14 cellular contexts compared by ENCODE assay signal in the genomic region with DNA sequence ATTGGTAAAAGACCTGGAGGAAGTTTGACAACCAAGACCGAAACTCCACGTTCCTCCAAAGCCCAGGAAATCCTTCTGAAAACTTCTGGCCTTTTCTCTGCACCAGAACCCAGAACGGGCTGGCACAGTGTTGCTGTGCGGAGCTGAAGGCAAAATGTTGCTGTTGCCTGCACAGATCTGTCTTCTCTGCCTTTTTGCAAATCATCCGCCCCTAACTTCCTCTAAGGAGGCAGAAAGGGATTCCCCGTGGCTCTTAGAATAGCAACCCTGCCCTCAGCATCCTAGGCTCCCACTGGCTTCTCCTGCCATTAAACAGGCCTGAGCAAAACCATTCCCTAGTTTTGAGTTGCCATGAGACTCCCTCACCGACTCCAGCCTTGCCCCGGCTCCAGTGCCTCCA. TPM values are rescaled to one million over a fixed set of nuclear protein-coding genes. Genes with fewer than 3 reads are reported as not detected.
DNase-seq lines count a peak whose midpoint lies in the region; ATAC-seq and TF ChIP-seq lines count a peak whose summit lies in the region.
"Had no signal": no experiment of that assay in that cellular context is flagged by ENCODE, and none has a peak within 500 bp of the region (broad histone marks: within the 10 kb centered on the region; RNA-seq: fewer than 3 reads in every experiment).

No MANE protein-coding gene starts in this region.

- WGBS in transverse colon (ENCODE audit: low coverage in 1 of 2), 2 donors, result 77% methylated on average over 8 of the region's 8 CpGs; no CpG with 5 or more reads in 1 of the 2 donors

- no peak for DNase-seq in activated naive CD4-positive, alpha-beta T cell treated with anti-CD3 and anti-CD28 coated beads, Interleukin-2, amount 50 U/mL, for 16 hours
- DNase-seq in activated naive CD8-positive, alpha-beta T cell treated with anti-CD3 and anti-CD28 coated beads for 36 hours, result no peak
- DNase-seq in stimulated activated naive CD8-positive, alpha-beta T cell treated with anti-CD3 and anti-CD28 coated beads, Interleukin-15, amount 100 ng/mL, for 72 hours, result no peak
- no peak for DNase-seq in NCI-H2196 treated with DMSO at 0.1 percent for 48 hours (lab: John Stamatoyannopoulos, UW; ENCODE audit: unreplicated experiment)
- DNase-seq in transverse colon, result no peak
- DNase-seq: DMS53; effector CD4-positive, alpha-beta T cell; NCI-H2081; trophoblast cell had no signal

- peak overlapping the region; percentile 86 for H3K27ac Mint-ChIP-seq in activated naive CD4-positive, alpha-beta T cell treated with anti-CD3 and anti-CD28 coated beads, Interleukin-2, amount 50 U/mL, for 24 hours
- peak overlapping the region; percentile 75 for H3K27ac Mint-ChIP-seq in activated naive CD8-positive, alpha-beta T cell treated with anti-CD3 and anti-CD28 coated beads for 36 hours
- H3K27ac Mint-ChIP-seq in stimulated activated naive CD8-positive, alpha-beta T cell treated with anti-CD3 and anti-CD28 coated beads, Interleukin-15, amount 100 ng/mL, for 72 hours, result peak overlapping the region; percentile 42 to 96
- H3K27ac Mint-ChIP-seq: GM23338 had no signal

- TF ChIP-seq POLR2A in transverse colon (IDR thresholded peaks at IDR 0.05), result no peak

- no peaks in the 10 kb centered on the region for H3K36me3 ChIP-seq in transverse colon
- H3K36me3 ChIP-seq: SJSA1 had no signal

- H3K36me3 Mint-ChIP-seq in activated naive CD4-positive, alpha-beta T cell treated with anti-CD3 and anti-CD28 coated beads, Interleukin-2, amount 50 U/mL, for 24 hours, result peaks cover 24% of the 10 kb centered on the region
- H3K36me3 Mint-ChIP-seq in activated naive CD8-positive, alpha-beta T cell treated with anti-CD3 and anti-CD28 coated beads for 36 hours, result peaks cover 50% of the 10 kb centered on the region

- in situ Hi-C loops in transverse colon (cut with MboI; ENCODE audit: low pct_ligation_motif_present in 1 of 4, low pct_unique_long_range_greater_than_20kb in 1 of 4, low sequenced_read_pairs in 3 of 4), result loop anchor here in 1 of 4 donors (25.0 kb wide), 1 partner anchor 193 kb away; no protein-coding TSS in a partner anchor

- no peak overlapping the region for H3K27ac ChIP-seq in transverse colon
- H3K27ac ChIP-seq: SJSA1 had no signal

- H3K4me3 Mint-ChIP-seq in activated naive CD4-positive, alpha-beta T cell treated with anti-CD3 and anti-CD28 coated beads, Interleukin-2, amount 50 U/mL, for 24 hours, result no peak overlapping the region
- no peak overlapping the region for H3K4me3 Mint-ChIP-seq in activated naive CD8-positive, alpha-beta T cell treated with anti-CD3 and anti-CD28 coated beads for 36 hours
- peak overlapping the region in 1 of 2 donors; percentile 38 for H3K4me3 Mint-ChIP-seq in stimulated activated naive CD8-positive, alpha-beta T cell treated with anti-CD3 and anti-CD28 coated beads, Interleukin-15, amount 100 ng/mL, for 72 hours
- H3K4me3 Mint-ChIP-seq: GM23338 had no signal

- no peaks in the 10 kb centered on the region for H3K4me1 ChIP-seq in transverse colon
- H3K4me1 ChIP-seq: SJSA1 had no signal

- peaks cover 5% of the 10 kb centered on the region for H3K27me3 ChIP-seq in transverse colon

- intact Hi-C loops in transverse colon (cut with DNase I; ENCODE audit: low total_unique reads), result no loop called here

- H3K27me3 Mint-ChIP-seq in activated naive CD4-positive, alpha-beta T cell treated with anti-CD3 and anti-CD28 coated beads, Interleukin-2, amount 50 U/mL, for 24 hours, result no peaks in the 10 kb centered on the region
- H3K27me3 Mint-ChIP-seq in activated naive CD8-positive, alpha-beta T cell treated with anti-CD3 and anti-CD28 coated beads for 36 hours, result no peaks in the 10 kb centered on the region
- no peaks in the 10 kb centered on the region for H3K27me3 Mint-ChIP-seq in stimulated activated naive CD8-positive, alpha-beta T cell treated with anti-CD3 and anti-CD28 coated beads, Interleukin-15, amount 100 ng/mL, for 72 hours

- no peaks in the 10 kb centered on the region for H3K9me3 Mint-ChIP-seq in activated naive CD4-positive, alpha-beta T cell treated with anti-CD3 and anti-CD28 coated beads, Interleukin-2, amount 50 U/mL, for 24 hours
- H3K9me3 Mint-ChIP-seq in activated naive CD8-positive, alpha-beta T cell treated with anti-CD3 and anti-CD28 coated beads for 36 hours, result no peaks in the 10 kb centered on the region
- H3K9me3 Mint-ChIP-seq in stimulated activated naive CD8-positive, alpha-beta T cell treated with anti-CD3 and anti-CD28 coated beads, Interleukin-15, amount 100 ng/mL, for 72 hours, result no peaks in the 10 kb centered on the region
- H3K9me3 Mint-ChIP-seq: GM23338 had no signal

- peaks cover 87% of the 10 kb centered on the region for H3K4me1 Mint-ChIP-seq in activated naive CD4-positive, alpha-beta T cell treated with anti-CD3 and anti-CD28 coated beads, Interleukin-2, amount 50 U/mL, for 24 hours
- peaks cover 90% of the 10 kb centered on the region for H3K4me1 Mint-ChIP-seq in activated naive CD8-positive, alpha-beta T cell treated with anti-CD3 and anti-CD28 coated beads for 36 hours
- peaks cover 98% of the 10 kb centered on the region for H3K4me1 Mint-ChIP-seq in stimulated activated naive CD8-positive, alpha-beta T cell treated with anti-CD3 and anti-CD28 coated beads, Interleukin-15, amount 100 ng/mL, for 72 hours
- H3K4me1 Mint-ChIP-seq: GM23338 had no signal

- TF ChIP-seq EP300 in transverse colon (IDR thresholded peaks at IDR 0.05; ENCODE audit: low read depth), result no peak

- no peak overlapping the region for H3K4me3 ChIP-seq in transverse colon
- H3K4me3 ChIP-seq: GM23338, SJSA1 had no signal

- no peak for TF ChIP-seq CTCF in transverse colon (IDR thresholded peaks at IDR 0.05)

- H3K9me3 ChIP-seq in transverse colon, result no peaks in the 10 kb centered on the region
- H3K9me3 ChIP-seq: SJSA1 had no signal

- ATAC-seq in HG02798 (IDR thresholded peaks at IDR 0.05; ENCODE audit: poor library complexity, unreplicated experiment) (peak; percentile 31), HG03280 (IDR thresholded peaks at IDR 0.05; ENCODE audit: unreplicated experiment) (no peak)
- no peak for ATAC-seq in stimulated activated naive CD8-positive, alpha-beta T cell treated with anti-CD3 and anti-CD28 coated beads, Interleukin-15, amount 100 ng/mL, for 72 hours
- ATAC-seq: GM23338 had no signal

RNA-seq across cellular contexts. Expression of a gene that starts 44.9 kb away (rescaled TPM):
- total RNA-seq in activated naive CD8-positive, alpha-beta T cell treated with anti-CD3 and anti-CD28 coated beads for 36 hours, result 10 to 100 TPM; 47.5 to 47.6 TPM
- 1 to 10 TPM in 3 of 4 donors, under 1 TPM in 1; 0.80 to 6.2 (median 3.6) TPM for total RNA-seq in transverse colon

Comparison
In these comparisons a context has a peak if more than half of its experiments do, and no peak if none do; other contexts are left out.
1. RNA of a gene that starts 44.9 kb away (total RNA-seq): 47.5 to 47.6 TPM in activated naive CD8-positive, alpha-beta T cell treated with anti-CD3 and anti-CD28 coated beads for 36 hours; 0.80 to 6.2 TPM in transverse colon; every median in the first group is over 4 times any median in the second.
2. Peak in every context shown above with its lines, with median percentiles within 50 percentile points of each other: H3K27ac Mint-ChIP-seq.